In genomic region chr9:71778085-71778484, GRCh38 we compare ENCODE assay signal across 29 cellular contexts.
"Had no signal": no experiment of that assay in that cellular context is flagged by ENCODE, and none has a peak within 500 bp of the region (broad histone marks: within the 10 kb centered on the region; RNA-seq: fewer than 3 reads in every experiment).

No MANE protein-coding gene starts in this region.

- H3K27me3 Mint-ChIP-seq: activated naive CD8-positive, alpha-beta T cell treated with anti-CD3 and anti-CD28 coated beads, Interleukin-2, amount 10 ng/mL, durations not matched to agents 7 days and 5 days had no signal

- H3K4me1 ChIP-seq: neural progenitor cell, testis, upper lobe of left lung had no signal

- H3K9me3 Mint-ChIP-seq: activated naive CD8-positive, alpha-beta T cell treated with anti-CD3 and anti-CD28 coated beads, Interleukin-2, amount 10 ng/mL, durations not matched to agents 7 days and 5 days; activated T-helper 2 cell treated with anti-CD3 and anti-CD28 coated beads, Interferon-gamma antibody, Interleukin-2, Interleukin-4, amounts not matched to agents 10 μg/mL and 5 μg/mL and 100 μg/mL, durations not matched to agents 14 hours and 24 hours and 36 hours; neural progenitor cell had no signal

- ATAC-seq: activated CD8-positive, alpha-beta T cell treated with anti-CD3 and anti-CD28 coated beads, Interleukin-2, amount 10 ng/mL, durations not matched to agents 7 days and 5 days; esophagus mucosa; mucosa of descending colon; sciatic nerve had no signal

- H3K27me3 ChIP-seq: cardiac muscle cell, hepatocyte, neural progenitor cell, testis, upper lobe of left lung had no signal

- H3K79me2 ChIP-seq: hepatocyte had no signal

- H2AFZ ChIP-seq: hepatocyte, neural progenitor cell had no signal

- H3K4me3 Mint-ChIP-seq: activated CD8-positive, alpha-beta T cell treated with anti-CD3 and anti-CD28 coated beads, Interleukin-2, amount 10 ng/mL, durations not matched to agents 7 days and 5 days; activated naive CD8-positive, alpha-beta T cell treated with anti-CD3 and anti-CD28 coated beads, Interleukin-2, amount 10 ng/mL, durations not matched to agents 7 days and 5 days; neural progenitor cell had no signal

- H3K9me3 ChIP-seq: mucosa of descending colon, SK-N-SH, testis, upper lobe of left lung had no signal

- H3K9ac ChIP-seq: neural progenitor cell, SK-N-SH had no signal

- FAIRE-seq: endothelial cell of umbilical vein, islet of Langerhans, small intestine had no signal

- H3K27ac Mint-ChIP-seq: activated CD8-positive, alpha-beta T cell treated with anti-CD3 and anti-CD28 coated beads, Interleukin-2, amount 10 ng/mL, durations not matched to agents 7 days and 5 days; activated naive CD8-positive, alpha-beta T cell treated with anti-CD3 and anti-CD28 coated beads, Interleukin-2, amount 10 ng/mL, durations not matched to agents 7 days and 5 days; activated T-helper 2 cell treated with anti-CD3 and anti-CD28 coated beads, Interferon-gamma antibody, Interleukin-2, Interleukin-4, amounts not matched to agents 10 μg/mL and 5 μg/mL and 100 μg/mL, durations not matched to agents 14 hours and 24 hours and 36 hours; neural progenitor cell had no signal

- H3K4me2 ChIP-seq: hepatocyte, neural progenitor cell, SK-N-SH had no signal

- H3K4me3 ChIP-seq: cardiac muscle cell, hepatocyte, mucosa of descending colon, neural progenitor cell, testis, upper lobe of left lung had no signal

- H3K36me3 Mint-ChIP-seq: activated naive CD8-positive, alpha-beta T cell treated with anti-CD3 and anti-CD28 coated beads, Interleukin-2, amount 10 ng/mL, durations not matched to agents 7 days and 5 days; neural progenitor cell had no signal

- H3K36me3 ChIP-seq: cardiac muscle cell, neural progenitor cell, upper lobe of left lung had no signal

- DNase-seq: activated CD4-positive, alpha-beta T cell treated with anti-CD3 and anti-CD28 coated beads for 1 hour; activated CD4-positive, alpha-beta T cell treated with anti-CD3 and anti-CD28 coated beads, Interleukin-2, amount 50 U/mL, for 1 hour; activated CD8-positive, alpha-beta T cell treated with anti-CD3 and anti-CD28 coated beads, Interleukin-2, amount 10 ng/mL, durations not matched to agents 7 days and 5 days; activated naive CD4-positive, alpha-beta T cell; activated naive CD8-positive, alpha-beta T cell treated with anti-CD3 and anti-CD28 coated beads, Interleukin-2, amount 10 ng/mL, durations not matched to agents 7 days and 5 days; activated T-cell treated with anti-CD3 and anti-CD28 coated beads, Interleukin-2, amount 50 U/mL, for 1 hour; amygdala; dermis blood vessel endothelial cell; effector memory CD4-positive, alpha-beta T cell; foreskin melanocyte; glutamatergic neuron; mesendoderm; mucosa of descending colon; posterior cingulate gyrus; SK-N-SH; small intestine; stimulated activated CD4-positive, alpha-beta T cell treated with anti-CD3 and anti-CD28 coated beads, Interleukin-2, amount 100 ng/mL, for 24 hours; stimulated activated naive CD4-positive, alpha-beta T cell; testis; upper lobe of left lung had no signal

- H3K4me1 Mint-ChIP-seq: neural progenitor cell had no signal

- H3K27ac ChIP-seq: cardiac muscle cell, hepatocyte, neural progenitor cell, testis, upper lobe of left lung, VCaP had no signal
